Comparison of ENCODE assay signal across 2 cellular contexts in genomic region chr1:75440274-75440673, GRCh38.
TF ChIP-seq lines count a peak whose summit lies in the region.

No MANE protein-coding gene starts in this region.

TF ChIP-seq in GM23338, 12 proteins besides CTCF, POLR2A, EP300 and RAD21 (continued from another document):
- TF ChIP-seq ZNF462 (CRISPR knock-in tag; IDR thresholded peaks at IDR 0.05) (no peak), ZNF114 (CRISPR knock-in tag; IDR thresholded peaks at IDR 0.05) (no peak), JUNB (IDR thresholded peaks at IDR 0.05; ENCODE audit: unreplicated experiment) (no peak), NANOG (IDR thresholded peaks at IDR 0.05; ENCODE audit: borderline replicate concordance) (no peak), STAT1 (IDR thresholded peaks at IDR 0.05; ENCODE audit: unreplicated experiment) (no peak), ZNF331 (CRISPR knock-in tag; IDR thresholded peaks at IDR 0.05; ENCODE audit: low read depth) (no peak), CREB1 (CRISPR knock-in tag; IDR thresholded peaks at IDR 0.05; ENCODE audit: low read depth) (no peak), POLR2AphosphoS5 (IDR thresholded peaks at IDR 0.05; ENCODE audit: low read depth) (no peak), EZH2 (IDR thresholded peaks at IDR 0.05; ENCODE audit: low read depth, unreplicated experiment) (no peak)
- TF ChIP-seq, protein P1, sequence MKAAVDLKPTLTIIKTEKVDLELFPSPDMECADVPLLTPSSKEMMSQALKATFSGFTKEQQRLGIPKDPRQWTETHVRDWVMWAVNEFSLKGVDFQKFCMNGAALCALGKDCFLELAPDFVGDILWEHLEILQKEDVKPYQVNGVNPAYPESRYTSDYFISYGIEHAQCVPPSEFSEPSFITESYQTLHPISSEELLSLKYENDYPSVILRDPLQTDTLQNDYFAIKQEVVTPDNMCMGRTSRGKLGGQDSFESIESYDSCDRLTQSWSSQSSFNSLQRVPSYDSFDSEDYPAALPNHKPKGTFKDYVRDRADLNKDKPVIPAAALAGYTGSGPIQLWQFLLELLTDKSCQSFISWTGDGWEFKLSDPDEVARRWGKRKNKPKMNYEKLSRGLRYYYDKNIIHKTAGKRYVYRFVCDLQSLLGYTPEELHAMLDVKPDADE (IDR thresholded peaks at IDR 0.05), result no peak
- TF ChIP-seq, protein P2, sequence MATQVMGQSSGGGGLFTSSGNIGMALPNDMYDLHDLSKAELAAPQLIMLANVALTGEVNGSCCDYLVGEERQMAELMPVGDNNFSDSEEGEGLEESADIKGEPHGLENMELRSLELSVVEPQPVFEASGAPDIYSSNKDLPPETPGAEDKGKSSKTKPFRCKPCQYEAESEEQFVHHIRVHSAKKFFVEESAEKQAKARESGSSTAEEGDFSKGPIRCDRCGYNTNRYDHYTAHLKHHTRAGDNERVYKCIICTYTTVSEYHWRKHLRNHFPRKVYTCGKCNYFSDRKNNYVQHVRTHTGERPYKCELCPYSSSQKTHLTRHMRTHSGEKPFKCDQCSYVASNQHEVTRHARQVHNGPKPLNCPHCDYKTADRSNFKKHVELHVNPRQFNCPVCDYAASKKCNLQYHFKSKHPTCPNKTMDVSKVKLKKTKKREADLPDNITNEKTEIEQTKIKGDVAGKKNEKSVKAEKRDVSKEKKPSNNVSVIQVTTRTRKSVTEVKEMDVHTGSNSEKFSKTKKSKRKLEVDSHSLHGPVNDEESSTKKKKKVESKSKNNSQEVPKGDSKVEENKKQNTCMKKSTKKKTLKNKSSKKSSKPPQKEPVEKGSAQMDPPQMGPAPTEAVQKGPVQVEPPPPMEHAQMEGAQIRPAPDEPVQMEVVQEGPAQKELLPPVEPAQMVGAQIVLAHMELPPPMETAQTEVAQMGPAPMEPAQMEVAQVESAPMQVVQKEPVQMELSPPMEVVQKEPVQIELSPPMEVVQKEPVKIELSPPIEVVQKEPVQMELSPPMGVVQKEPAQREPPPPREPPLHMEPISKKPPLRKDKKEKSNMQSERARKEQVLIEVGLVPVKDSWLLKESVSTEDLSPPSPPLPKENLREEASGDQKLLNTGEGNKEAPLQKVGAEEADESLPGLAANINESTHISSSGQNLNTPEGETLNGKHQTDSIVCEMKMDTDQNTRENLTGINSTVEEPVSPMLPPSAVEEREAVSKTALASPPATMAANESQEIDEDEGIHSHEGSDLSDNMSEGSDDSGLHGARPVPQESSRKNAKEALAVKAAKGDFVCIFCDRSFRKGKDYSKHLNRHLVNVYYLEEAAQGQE (IDR thresholded peaks at IDR 0.05; ENCODE audit: unreplicated experiment), result no peak

TF ChIP-seq in WTC11, 78 proteins besides CTCF, POLR2A, EP300 and RAD21 (continued from another document):
- TF ChIP-seq GRHL2 (CRISPR knock-in tag; IDR thresholded peaks at IDR 0.05; ENCODE audit: insufficient replicate concordance, severe bottlenecking) (no peak), MYBL2 (CRISPR knock-in tag; IDR thresholded peaks at IDR 0.05) (no peak), ELF4 (CRISPR knock-in tag; IDR thresholded peaks at IDR 0.05; ENCODE audit: low read depth) (no peak), TEAD1 (CRISPR knock-in tag; IDR thresholded peaks at IDR 0.05) (no peak), ZBTB21 (CRISPR knock-in tag; IDR thresholded peaks at IDR 0.05; ENCODE audit: borderline replicate concordance) (no peak), ZNF219 (CRISPR knock-in tag; IDR thresholded peaks at IDR 0.05; ENCODE audit: borderline replicate concordance) (no peak), TCF7 (CRISPR knock-in tag; IDR thresholded peaks at IDR 0.05; ENCODE audit: low read depth) (no peak), RORB (CRISPR knock-in tag; IDR thresholded peaks at IDR 0.05) (no peak), RELA (CRISPR knock-in tag; IDR thresholded peaks at IDR 0.05; ENCODE audit: borderline replicate concordance) (no peak)
